15 cellular contexts compared by ENCODE assay signal in the genomic region with DNA sequence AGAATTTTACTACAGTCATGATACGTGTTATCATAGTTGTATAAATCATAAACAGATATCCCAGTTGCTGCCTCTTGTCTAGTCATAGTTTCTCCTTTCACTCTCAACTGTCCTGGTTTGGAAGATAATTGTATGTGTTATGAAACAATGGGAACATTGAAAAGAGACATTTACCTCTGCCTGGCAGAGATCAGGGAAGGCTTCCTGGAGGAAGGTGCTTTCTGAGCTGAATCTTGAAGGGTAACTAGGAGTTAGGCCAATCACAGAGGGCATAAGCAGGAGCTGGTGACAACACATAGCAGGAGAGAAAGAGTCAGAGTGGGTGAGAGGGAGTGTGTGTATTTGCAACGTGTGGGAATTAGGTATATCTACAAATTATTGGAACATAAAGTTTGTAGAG. TPM values are rescaled to one million over a fixed set of nuclear protein-coding genes. Genes with fewer than 3 reads are reported as not detected.
DNase-seq lines count a peak whose midpoint lies in the region; ATAC-seq, FAIRE-seq and TF ChIP-seq lines count a peak whose summit lies in the region.
"Had no signal": no experiment of that assay in that cellular context is flagged by ENCODE, and none has a peak within 500 bp of the region (broad histone marks: within the 10 kb centered on the region; RNA-seq: fewer than 3 reads in every experiment).

No MANE protein-coding gene starts in this region.

- H3K27me3 ChIP-seq in SK-N-SH (ENCODE audit: insufficient read depth) (no peaks in the 10 kb centered on the region), body of pancreas (no peaks in the 10 kb centered on the region), psoas muscle (ENCODE audit: insufficient read depth in 3 of 3, low read length in 2 of 3) (no peaks in the 10 kb centered on the region), PC-9 (ENCODE audit: insufficient read depth, low read depth) (no peaks in the 10 kb centered on the region)
- H3K27me3 ChIP-seq: thyroid gland had no signal

- H3K9me3 ChIP-seq in SK-N-SH (no peaks in the 10 kb centered on the region), OCI-LY7 (ENCODE audit: low read length) (no peaks in the 10 kb centered on the region), body of pancreas (no peaks in the 10 kb centered on the region), psoas muscle (no peaks in the 10 kb centered on the region), PC-9 (ENCODE audit: insufficient read depth, low read depth) (no peaks in the 10 kb centered on the region)
- H3K9me3 ChIP-seq: lower lobe of right lung, thyroid gland had no signal

- TF ChIP-seq POLR2A in body of pancreas (IDR thresholded peaks at IDR 0.05), result no peak

- BruUV-seq in OCI-LY7 (replicated peaks; lab: Mats Ljungman, UMichigan) (no TSS peak), PC-9 (replicated peaks; lab: Mats Ljungman, UMichigan) (no TSS peak)

- DNase-seq in SK-N-SH, result no peak
- DNase-seq in OCI-LY7 (ENCODE audit: low spot score), result no peak
- DNase-seq in body of pancreas, result no peak
- no peak for DNase-seq in psoas muscle
- no peak for DNase-seq in HTR-8/SVneo (ENCODE audit: insufficient read length, low spot score)
- no peak for DNase-seq in PC-9
- DNase-seq: activated CD4-positive, alpha-beta T cell treated with anti-CD3 and anti-CD28 coated beads, Interleukin-2, amount 50 U/mL, for 1 hour; lower lobe of right lung; NCI-H1417; thyroid gland had no signal

- H3K79me2 ChIP-seq in SK-N-SH (ENCODE audit: insufficient read depth) (peaks cover 98% of the 10 kb centered on the region), OCI-LY7 (ENCODE audit: insufficient read depth, low read depth, low read length) (peaks cover 98% of the 10 kb centered on the region), PC-9 (ENCODE audit: low read depth) (peaks cover 97% of the 10 kb centered on the region)

- H3F3A ChIP-seq in SK-N-SH (replicated peaks; ENCODE audit: insufficient read depth) (peaks cover 17% of the 10 kb centered on the region), PC-9 (ENCODE audit: insufficient read depth, low read depth) (peaks cover 10% of the 10 kb centered on the region)

- H3K36me3 ChIP-seq in SK-N-SH (replicated peaks in 1 of 2; ENCODE audit: control insufficient read depth in 1 of 2, insufficient read depth in 2 of 2, low read length in 1 of 2), result peaks cover 7 to 8% of the 10 kb centered on the region in 2 experiments
- H3K36me3 ChIP-seq in OCI-LY7 (ENCODE audit: insufficient read depth, low read length), result peaks cover 54% of the 10 kb centered on the region
- no peaks in the 10 kb centered on the region for H3K36me3 ChIP-seq in body of pancreas (replicated peaks in 1 of 2; ENCODE audit: insufficient read depth in 1 of 2, low read depth in 2 of 2)
- peaks cover 0 to 10% of the 10 kb centered on the region in 2 donors for H3K36me3 ChIP-seq in psoas muscle (ENCODE audit: insufficient read depth in 1 of 2, low read depth in 1 of 2)
- H3K36me3 ChIP-seq in PC-9 (ENCODE audit: low read depth), result 0 out of 2 replicates have a peak, but pooled peaks cover 4% of the 10 kb centered on the region
- H3K36me3 ChIP-seq: thyroid gland had no signal

- peaks cover 15 to 21% of the 10 kb centered on the region in 2 experiments; a peak in 3 of 4 replicates for H3K4me1 ChIP-seq in SK-N-SH (ENCODE audit: control insufficient read depth in 1 of 2, insufficient read depth in 2 of 2, low read depth in 1 of 2, low read length in 1 of 2)
- peaks cover 83% of the 10 kb centered on the region for H3K4me1 ChIP-seq in OCI-LY7 (ENCODE audit: insufficient read depth, low read length, poor library complexity, severe bottlenecking)
- H3K4me1 ChIP-seq in body of pancreas, result peaks cover 85% of the 10 kb centered on the region
- peaks cover 76% of the 10 kb centered on the region for H3K4me1 ChIP-seq in psoas muscle
- peaks cover 14% of the 10 kb centered on the region for H3K4me1 ChIP-seq in PC-9 (replicated peaks; ENCODE audit: insufficient read depth)

- ATAC-seq in SK-N-SH treated with all-trans-retinoic acid at 6 μM for 48 hours (no peak), body of pancreas (no peak), psoas muscle (no peak), HG03175 (IDR thresholded peaks at IDR 0.05; ENCODE audit: unreplicated experiment) (no peak)
- ATAC-seq: HCT116, lower lobe of right lung had no signal

- TF ChIP-seq CTCF in SK-N-SH (IDR thresholded peaks at IDR 0.05), result no peak
- TF ChIP-seq CTCF in OCI-LY7 (conservative IDR thresholded peaks at IDR 0.05; ENCODE audit: low read length), result no peak
- TF ChIP-seq CTCF in body of pancreas (IDR thresholded peaks at IDR 0.05), result no peak
- TF ChIP-seq CTCF in psoas muscle (IDR thresholded peaks at IDR 0.05), result no peak
- no peak for TF ChIP-seq CTCF in PC-9 (conservative IDR thresholded peaks at IDR 0.05)

- TF ChIP-seq RAD21 in SK-N-SH (IDR thresholded peaks at IDR 0.05; ENCODE audit: low read length), result no peak

- no peak for TF ChIP-seq EP300 in SK-N-SH (IDR thresholded peaks at IDR 0.05; ENCODE audit: borderline replicate concordance in 1 of 2, low read depth in 1 of 2, low read length in 1 of 2)

- peak overlapping the region in 1 of 2 experiments; percentile 23; a peak in 2 of 4 replicates for H3K27ac ChIP-seq in SK-N-SH (ENCODE audit: low read depth in 2 of 2, low read length in 1 of 2)
- peak overlapping the region; percentile 8 for H3K27ac ChIP-seq in OCI-LY7 (ENCODE audit: low read depth, low read length, poor library complexity, severe bottlenecking)
- peak overlapping the region in 3 of 4 donors; percentile 24 to 46 (median 42) for H3K27ac ChIP-seq in body of pancreas
- H3K27ac ChIP-seq in psoas muscle, result peak overlapping the region; percentile 66
- no peak overlapping the region for H3K27ac ChIP-seq in PC-9
- H3K27ac ChIP-seq: 22Rv1, lower lobe of right lung had no signal

- no peak for FAIRE-seq in HTR-8/SVneo (lab: Jason Lieb, UNC)
- FAIRE-seq: GM12891 had no signal

- CTCF ChIA-PET in SK-N-SH (lab: Yijun Ruan, JAX) (interaction anchor here (1.4 to 1.6 kb wide), 2 partner anchors 33 to 93 kb away, joined by 3 to 5 read pairs; no protein-coding TSS in a partner anchor), OCI-LY7 (lab: Charles Lee; ENCODE audit: unreplicated experiment) (no interaction called here), PC-9 (lab: Charles Lee) (no interaction called here)

- POLR2A ChIA-PET in SK-N-SH (lab: Yijun Ruan, JAX) (interaction anchor here (0.6 to 0.7 kb wide), 2 partner anchors 91 to 94 kb away, joined by 3 read pairs; no protein-coding TSS in a partner anchor), OCI-LY7 (lab: Charles Lee) (interaction anchor here (0.7 to 1.7 kb wide), 4 partner anchors 11 to 91 kb away, joined by 3 to 4 read pairs (median 4); no protein-coding TSS in a partner anchor), PC-9 (lab: Charles Lee; ENCODE audit: unreplicated experiment) (interaction anchor here (0.6 kb wide), 1 partner anchor 36 kb away, joined by 6 read pairs; no protein-coding TSS in a partner anchor)

- H3K4me2 ChIP-seq in SK-N-SH (no peak overlapping the region), OCI-LY7 (ENCODE audit: low read length) (peak overlapping the region; percentile 83), PC-9 (no peak overlapping the region)

- 87% methylated on average over 2 of the region's 2 CpGs for WGBS in SK-N-SH (ENCODE audit: low lambda C conversion rate)
- WGBS in body of pancreas, 2 donors, result 34 to 38% methylated on average over 2 of the region's 2 CpGs
- WGBS in psoas muscle, 3 donors, result 46 to 70% (median 50%) methylated on average over 2 of the region's 2 CpGs

- H4K20me1 ChIP-seq in SK-N-SH (ENCODE audit: insufficient read depth) (peaks cover 95% of the 10 kb centered on the region), OCI-LY7 (ENCODE audit: insufficient read depth, low read length) (peaks cover 48% of the 10 kb centered on the region), PC-9 (ENCODE audit: insufficient read depth) (peaks cover 95% of the 10 kb centered on the region)

- H3K9me2 ChIP-seq in SK-N-SH (no peaks in the 10 kb centered on the region), OCI-LY7 (ENCODE audit: insufficient read depth, low read length) (no peaks in the 10 kb centered on the region), PC-9 (ENCODE audit: insufficient read depth) (no peaks in the 10 kb centered on the region)

- intact Hi-C loops in OCI-LY7 (cut with micrococcal nuclease; ENCODE audit: unreplicated experiment) (no loop called here), body of pancreas (cut with DNase I) (loop anchor here (10.0 kb wide), 1 partner anchor 101 kb away; no protein-coding TSS in a partner anchor), psoas muscle (cut with DNase I) (no loop called here), PC-9 (cut with micrococcal nuclease; ENCODE audit: unreplicated experiment) (no loop called here)

- H3K9ac ChIP-seq in SK-N-SH, result no peak overlapping the region

- no peak overlapping the region for H3K4me3 ChIP-seq in SK-N-SH (ENCODE audit: low read depth in 2 of 2, low read length in 1 of 2)
- H3K4me3 ChIP-seq in OCI-LY7 (ENCODE audit: low read depth, low read length, poor library complexity, severe bottlenecking), result peak overlapping the region; percentile 12
- H3K4me3 ChIP-seq in body of pancreas, result no peak overlapping the region
- H3K4me3 ChIP-seq in psoas muscle, result peak overlapping the region; percentile 4
- no peak overlapping the region for H3K4me3 ChIP-seq in PC-9
- H3K4me3 ChIP-seq: lower lobe of right lung, thyroid gland had no signal

- H2AFZ ChIP-seq in SK-N-SH (ENCODE audit: low read depth) (no peak overlapping the region), OCI-LY7 (ENCODE audit: low read length) (no peak overlapping the region), PC-9 (no peak overlapping the region)

TF ChIP-seq in SK-N-SH treated with all-trans-retinoic acid at 6 μM for 48 hours, 23 proteins besides CTCF, POLR2A, EP300 and RAD21 (continues in another document):
- TF ChIP-seq OSR1 (CRISPR knock-in tag; IDR thresholded peaks at IDR 0.05), result no peak

RNA-seq across cellular contexts. Expression of gene ASXL1, which starts 5.4 kb away (rescaled TPM):
- polyA plus RNA-seq in SK-N-SH (2012; rRNA removed) (36.6 and 44.7 TPM in 2 replicates), psoas muscle (10 to 100 TPM; 18.5 to 23.2 (median 21.5) TPM)
- 16.6 and 21.0 TPM in 2 replicates for polyA plus RNA-seq in SK-N-SH (2012; cell fraction: cytosol; rRNA removed)
- polyA plus RNA-seq in SK-N-SH (2012; cell fraction: nucleus; rRNA removed), result 212 and 236 TPM in 2 replicates
- 81.5 and 84.7 TPM in 2 replicates for total RNA-seq in OCI-LY7 (2014; rRNA removed; shearing (Covaris generic))
- total RNA-seq in OCI-LY7 (2022) (111 and 122 TPM in 2 replicates), body of pancreas (100 to 1,000 TPM in 1 of 2 donors, 10 to 100 TPM in 1; 57.9 to 102 TPM), psoas muscle (10 to 100 TPM; 22.4 to 52.0 (median 41.5) TPM), PC-9 (2021) (102 and 123 TPM in 2 replicates)

Comparison
In these comparisons a context has a peak if more than half of its experiments do, and no peak if none do; other contexts are left out.
1. H3K4me3 ChIP-seq: peak in OCI-LY7 (single experiment) and psoas muscle (single experiment); none in SK-N-SH (0 of 2), body of pancreas (0 of 2) and PC-9 (single experiment).